Comparison of ENCODE assay signal across 20 cellular contexts in the genomic region with DNA sequence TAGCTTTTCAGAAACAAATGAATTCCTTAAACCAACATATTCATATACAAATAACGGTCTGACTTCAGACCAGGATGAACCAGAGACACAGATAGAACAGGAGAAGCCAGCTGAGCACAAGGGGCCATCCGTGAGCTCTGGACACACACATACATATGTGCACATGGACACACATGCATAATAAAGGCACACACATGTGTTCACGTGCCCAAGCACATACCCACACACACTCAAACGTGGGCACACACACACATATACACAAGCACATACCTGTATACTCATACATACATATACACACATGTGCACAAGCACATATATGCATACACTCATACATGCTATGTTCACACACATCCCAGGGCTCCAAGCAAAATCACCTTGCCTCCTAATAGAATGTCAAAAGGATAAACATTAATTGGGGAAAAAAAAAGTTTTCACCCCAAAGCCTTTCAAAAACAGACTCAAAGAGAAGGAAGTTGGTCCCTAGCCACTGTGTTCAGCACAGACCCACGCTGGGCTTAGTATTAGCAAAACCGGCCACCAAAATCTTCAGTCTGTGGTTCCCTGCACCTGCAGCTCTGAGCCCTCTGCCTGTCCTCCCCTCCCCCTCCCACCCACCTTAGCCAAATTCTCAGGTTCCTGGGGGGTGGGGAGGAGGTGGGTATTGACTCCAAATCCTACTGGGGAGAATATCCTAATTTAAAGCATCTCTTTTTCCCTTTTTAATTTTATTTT.
DNase-seq lines count a peak whose midpoint lies in the region; ATAC-seq and TF ChIP-seq lines count a peak whose summit lies in the region.
"Had no signal": no experiment of that assay in that cellular context is flagged by ENCODE, and none has a peak within 500 bp of the region (broad histone marks: within the 10 kb centered on the region; RNA-seq: fewer than 3 reads in every experiment).

No MANE protein-coding gene starts in this region.

- H3K27ac ChIP-seq in HUES48 (ENCODE audit: low read depth, low read length) (peak overlapping the region; percentile 73), hepatocyte (peak overlapping the region; percentile 53), transverse colon (no peak overlapping the region)
- H3K27ac ChIP-seq: breast epithelium, colonic mucosa, ovary had no signal

- intact Hi-C loops in transverse colon (cut with DNase I; ENCODE audit: low total_unique reads) = no loop called here

- H2AFZ ChIP-seq in hepatocyte = no peak overlapping the region

- in situ Hi-C loops in transverse colon (cut with MboI; ENCODE audit: low pct_ligation_motif_present in 1 of 4, low pct_unique_long_range_greater_than_20kb in 1 of 4, low sequenced_read_pairs in 3 of 4) = no loop called here

- DNase-seq in hepatocyte (ENCODE audit: low spot score) (no peak), NCI-H446 treated with DMSO at 0.1 percent for 48 hours (lab: John Stamatoyannopoulos, UW) (no peak), transverse colon (no peak)
- DNase-seq in stimulated activated naive B cell treated with anti-CD40 and anti-IgM and Interleukin-4, amounts not matched to agents 10 μg/mL and 1 μg/mL and 100 μg/mL, for 72 hours = peak; percentile 47
- DNase-seq: activated naive CD4-positive, alpha-beta T cell; activated T-cell treated with anti-CD3 and anti-CD28 coated beads, Interleukin-2, amount 50 U/mL, for 1 hour; colonic mucosa; left colon; naive thymus-derived CD8-positive, alpha-beta T cell; NCI-H1092 treated with DMSO at 0.1 percent for 48 hours; NCI-H2029; NCI-H345; ovary; right cardiac atrium; SHP77 treated with DMSO at 0.1 percent for 48 hours had no signal

- H3K27me3 ChIP-seq in HUES48 (ENCODE audit: control insufficient read depth, insufficient read depth, low read length) = peaks cover 11% of the 10 kb centered on the region; the same call in 1 of the 2 replicates
- H3K27me3 ChIP-seq in hepatocyte = no peaks in the 10 kb centered on the region
- H3K27me3 ChIP-seq in transverse colon = no peaks in the 10 kb centered on the region
- H3K27me3 ChIP-seq: breast epithelium, colonic mucosa, ovary had no signal

- H3K9me3 ChIP-seq in HUES48 (ENCODE audit: control insufficient read depth, insufficient read depth, low read length) (no peaks in the 10 kb centered on the region), hepatocyte (ENCODE audit: low read depth) (no peaks in the 10 kb centered on the region), transverse colon (no peaks in the 10 kb centered on the region)
- H3K9me3 ChIP-seq: breast epithelium, colonic mucosa, HAP-1, ovary had no signal

- H3K27ac Mint-ChIP-seq in stimulated activated naive B cell treated with anti-CD40 and anti-IgM and Interleukin-4, amounts not matched to agents 10 μg/mL and 1 μg/mL and 100 μg/mL, for 72 hours = peak overlapping the region; percentile 91

- 59% methylated on average over 6 of the region's 6 CpGs for WGBS in hepatocyte (ENCODE audit: low lambda C conversion rate, missing lambda C conversion rate)
- 49 to 57% methylated on average over 3 to 6 of the region's 6 CpGs for WGBS in transverse colon (ENCODE audit: low coverage in 1 of 2), 2 donors

- H3K4me3 Mint-ChIP-seq in stimulated activated naive B cell treated with anti-CD40 and anti-IgM and Interleukin-4, amounts not matched to agents 10 μg/mL and 1 μg/mL and 100 μg/mL, for 72 hours = peak overlapping the region; percentile 50
- H3K4me3 Mint-ChIP-seq: naive thymus-derived CD8-positive, alpha-beta T cell had no signal

- H3K4me2 ChIP-seq in hepatocyte = no peak overlapping the region

- peaks cover 0 to 6% of the 10 kb centered on the region in 2 donors for H3K36me3 Mint-ChIP-seq in stimulated activated naive B cell treated with anti-CD40 and anti-IgM and Interleukin-4, amounts not matched to agents 10 μg/mL and 1 μg/mL and 100 μg/mL, for 72 hours
- H3K36me3 Mint-ChIP-seq: naive thymus-derived CD8-positive, alpha-beta T cell had no signal

- no peak for TF ChIP-seq POLR2A in transverse colon (IDR thresholded peaks at IDR 0.05)

- H3K4me1 ChIP-seq in HUES48 (ENCODE audit: control insufficient read depth, insufficient read depth, low read length) (peaks cover 15% of the 10 kb centered on the region), hepatocyte (ENCODE audit: insufficient read depth) (no peaks in the 10 kb centered on the region), transverse colon (no peaks in the 10 kb centered on the region)
- H3K4me1 ChIP-seq: breast epithelium, colonic mucosa had no signal

- H3K36me3 ChIP-seq in HUES48 (ENCODE audit: control insufficient read depth, insufficient read depth, low read length) (no peaks in the 10 kb centered on the region), hepatocyte (replicated peaks; ENCODE audit: insufficient read depth, low read depth) (no peaks in the 10 kb centered on the region), transverse colon (no peaks in the 10 kb centered on the region)
- H3K36me3 ChIP-seq: breast epithelium, colonic mucosa, HAP-1, ovary had no signal

- H3K4me3 ChIP-seq in HUES48 (ENCODE audit: low read depth, low read length) (peak overlapping the region; percentile 23; the same call in 1 of the 2 replicates), hepatocyte (no peak overlapping the region), transverse colon (no peak overlapping the region)
- H3K4me3 ChIP-seq: breast epithelium, colonic mucosa, HAP-1, ovary had no signal

- no peaks in the 10 kb centered on the region for H3K79me2 ChIP-seq in hepatocyte

- TF ChIP-seq EP300 in transverse colon (IDR thresholded peaks at IDR 0.05; ENCODE audit: low read depth) = no peak

- H3K9ac ChIP-seq in HUES48 (ENCODE audit: low read depth, low read length) = no peak overlapping the region

- ATAC-seq in GM18868 (IDR thresholded peaks at IDR 0.05; ENCODE audit: unreplicated experiment) (peak; percentile 38), GM21528 (IDR thresholded peaks at IDR 0.05; ENCODE audit: low FRiP score, unreplicated experiment) (no peak)
- ATAC-seq in stimulated activated naive B cell treated with anti-CD40 and anti-IgM and Interleukin-4, amounts not matched to agents 10 μg/mL and 1 μg/mL and 100 μg/mL, for 72 hours (replicated peaks) = peak; percentile 58 to 60
- ATAC-seq: left colon; naive thymus-derived CD8-positive, alpha-beta T cell; right cardiac atrium had no signal

- peaks cover 0 to 7% of the 10 kb centered on the region in 2 donors for H3K27me3 Mint-ChIP-seq in stimulated activated naive B cell treated with anti-CD40 and anti-IgM and Interleukin-4, amounts not matched to agents 10 μg/mL and 1 μg/mL and 100 μg/mL, for 72 hours

- peaks cover 59 to 65% of the 10 kb centered on the region in 2 donors for H3K4me1 Mint-ChIP-seq in stimulated activated naive B cell treated with anti-CD40 and anti-IgM and Interleukin-4, amounts not matched to agents 10 μg/mL and 1 μg/mL and 100 μg/mL, for 72 hours
- H3K4me1 Mint-ChIP-seq: naive thymus-derived CD8-positive, alpha-beta T cell had no signal

- no peaks in the 10 kb centered on the region for H3K9me2 ChIP-seq in hepatocyte (replicated peaks; ENCODE audit: insufficient read depth)

- H4K20me1 ChIP-seq in hepatocyte (ENCODE audit: insufficient read depth, poor library complexity, severe bottlenecking) = no peaks in the 10 kb centered on the region

- no peak for TF ChIP-seq CTCF in hepatocyte (IDR thresholded peaks at IDR 0.05; ENCODE audit: poor library complexity)
- no peak for TF ChIP-seq CTCF in transverse colon (IDR thresholded peaks at IDR 0.05)

- no peaks in the 10 kb centered on the region for H3K9me3 Mint-ChIP-seq in stimulated activated naive B cell treated with anti-CD40 and anti-IgM and Interleukin-4, amounts not matched to agents 10 μg/mL and 1 μg/mL and 100 μg/mL, for 72 hours
- H3K9me3 Mint-ChIP-seq: naive thymus-derived CD8-positive, alpha-beta T cell had no signal

Comparison
In these comparisons a context has a peak if more than half of its experiments do, and no peak if none do; other contexts are left out.
1. H3K27ac ChIP-seq: peak in HUES48 (single experiment) and hepatocyte (single experiment); none in transverse colon (0 of 4).